ENCODE assay signal across 9 cellular contexts in the genomic region with DNA sequence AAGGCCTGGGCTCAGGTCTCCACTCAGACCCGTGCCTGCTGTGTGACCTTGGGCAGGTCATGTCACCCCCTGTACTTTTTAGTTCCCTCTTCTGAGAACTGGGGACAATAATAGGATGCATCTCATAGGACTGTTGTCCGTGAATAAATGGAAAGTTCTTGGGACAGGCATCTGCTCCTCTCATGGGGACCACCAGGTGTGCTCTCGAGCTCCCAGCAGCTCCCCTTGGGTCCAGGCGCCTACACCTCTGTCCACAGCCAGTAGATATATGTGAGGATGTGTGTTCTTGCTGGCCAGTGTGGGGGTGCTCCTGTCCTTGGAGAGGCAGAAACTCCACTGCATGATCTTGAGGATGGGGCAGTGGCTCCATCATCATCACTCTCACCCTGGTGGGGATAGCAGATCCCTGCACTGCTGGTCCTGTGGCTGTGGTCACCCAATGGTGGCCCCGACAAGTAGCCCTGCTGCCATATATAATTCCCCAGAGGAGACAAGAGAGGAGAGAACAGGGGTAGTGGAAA.
DNase-seq lines count a peak whose midpoint lies in the region; ATAC-seq and TF ChIP-seq lines count a peak whose summit lies in the region.
"Had no signal": no experiment of that assay in that cellular context is flagged by ENCODE, and none has a peak within 500 bp of the region (broad histone marks: within the 10 kb centered on the region; RNA-seq: fewer than 3 reads in every experiment).

No MANE protein-coding gene starts in this region.

- H3F3A ChIP-seq in OCI-LY1 (ENCODE audit: insufficient read depth, low read length) (no peaks in the 10 kb centered on the region), smooth muscle cell (ENCODE audit: low read depth) (no peaks in the 10 kb centered on the region)

- H3K4me3 ChIP-seq in heart right ventricle (no peak overlapping the region), OCI-LY1 (ENCODE audit: low read depth, low read length, poor library complexity, severe bottlenecking) (no peak overlapping the region), epithelial cell of proximal tubule (ENCODE audit: low read depth, low read length) (no peak overlapping the region), vagina (no peak overlapping the region), smooth muscle cell (no peak overlapping the region)

- H3K27ac ChIP-seq in heart right ventricle, result no peak overlapping the region
- H3K27ac ChIP-seq in OCI-LY1 (ENCODE audit: low read depth, low read length, poor library complexity, severe bottlenecking), result no peak overlapping the region
- H3K27ac ChIP-seq in vagina, result no peak overlapping the region
- no peak overlapping the region for H3K27ac ChIP-seq in smooth muscle cell (ENCODE audit: low read depth)

- TF ChIP-seq CTCF in heart right ventricle (IDR thresholded peaks at IDR 0.05) (no peak), OCI-LY1 (IDR thresholded peaks at IDR 0.05; ENCODE audit: low read length) (peak; percentile 27; the same call in 1 of the 2 replicates), epithelial cell of proximal tubule (conservative IDR thresholded peaks at IDR 0.05; ENCODE audit: low read depth, low read length) (peak; percentile 25), vagina (IDR thresholded peaks at IDR 0.05) (no peak), smooth muscle cell (IDR thresholded peaks at IDR 0.05; ENCODE audit: borderline replicate concordance, insufficient read depth, poor library complexity, severe bottlenecking) (no peak)

- DNase-seq in cardiac septum (ENCODE audit: low spot score), result peak; percentile 27
- DNase-seq in heart right ventricle, result no peak
- DNase-seq in epithelial cell of proximal tubule (ENCODE audit: low read depth), result no peak
- DNase-seq in vagina (ENCODE audit: extremely low spot score in 2 of 2), result peak; percentile 64 to 87
- DNase-seq in smooth muscle cell (lab: John Stamatoyannopoulos, UW; ENCODE audit: unreplicated experiment), result no peak
- DNase-seq in activated CD4-positive, alpha-beta T cell treated with anti-CD3 and anti-CD28 coated beads for 48 hours, result no peak
- DNase-seq: activated CD4-positive, alpha-beta T cell treated with anti-CD3 and anti-CD28 coated beads for 4 hours had no signal

- ATAC-seq in heart right ventricle (no peak), GM21381 (IDR thresholded peaks at IDR 0.05; ENCODE audit: unreplicated experiment) (no peak)

- 95% methylated on average over 5 of the region's 5 CpGs for WGBS in heart right ventricle, 2 donors
- WGBS in smooth muscle cell (ENCODE audit: low lambda C conversion rate), result 100% methylated on average over 5 of the region's 5 CpGs

- H3K4me2 ChIP-seq in OCI-LY1 (ENCODE audit: low read length) (no peak overlapping the region), smooth muscle cell (no peak overlapping the region)

- H2AFZ ChIP-seq in OCI-LY1 (ENCODE audit: low read length), result no peak overlapping the region
- H2AFZ ChIP-seq in smooth muscle cell (ENCODE audit: low read depth), result no peak overlapping the region

- H3K79me2 ChIP-seq in OCI-LY1 (ENCODE audit: insufficient read depth, low read length) (no peaks in the 10 kb centered on the region), smooth muscle cell (ENCODE audit: low read depth) (no peaks in the 10 kb centered on the region)

- H3K36me3 ChIP-seq in heart right ventricle (no peaks in the 10 kb centered on the region), OCI-LY1 (ENCODE audit: insufficient read depth, low read length) (no peaks in the 10 kb centered on the region), vagina (no peaks in the 10 kb centered on the region), smooth muscle cell (ENCODE audit: low read depth) (no peaks in the 10 kb centered on the region)

- H3K9me3 ChIP-seq in heart right ventricle (no peaks in the 10 kb centered on the region), OCI-LY1 (ENCODE audit: low read length) (no peaks in the 10 kb centered on the region), vagina (no peaks in the 10 kb centered on the region), smooth muscle cell (replicated peaks; ENCODE audit: low read depth) (no peaks in the 10 kb centered on the region)

- H4K20me1 ChIP-seq in OCI-LY1 (ENCODE audit: insufficient read depth, low read length) (no peaks in the 10 kb centered on the region), smooth muscle cell (ENCODE audit: low read depth) (no peaks in the 10 kb centered on the region)

- no peaks in the 10 kb centered on the region for H3K4me1 ChIP-seq in heart right ventricle
- no peaks in the 10 kb centered on the region for H3K4me1 ChIP-seq in OCI-LY1 (ENCODE audit: insufficient read depth, low read length, severe bottlenecking)
- peaks cover 6% of the 10 kb centered on the region for H3K4me1 ChIP-seq in vagina
- peaks cover 6% of the 10 kb centered on the region for H3K4me1 ChIP-seq in smooth muscle cell (ENCODE audit: low read depth)

- H3K9me2 ChIP-seq in OCI-LY1 (ENCODE audit: low read depth, low read length), result no peaks in the 10 kb centered on the region

- H3K9ac ChIP-seq in OCI-LY1 (ENCODE audit: low read length) (no peak overlapping the region), smooth muscle cell (ENCODE audit: low read depth) (no peak overlapping the region)

- TF ChIP-seq POLR2A in vagina (IDR thresholded peaks at IDR 0.05), result no peak

- peaks cover 0 to 42% (median 12%) of the 10 kb centered on the region in 7 donors for H3K27me3 ChIP-seq in heart right ventricle
- H3K27me3 ChIP-seq in OCI-LY1 (ENCODE audit: insufficient read depth, low read length), result no peaks in the 10 kb centered on the region
- no peaks in the 10 kb centered on the region for H3K27me3 ChIP-seq in vagina
- no peaks in the 10 kb centered on the region for H3K27me3 ChIP-seq in smooth muscle cell (ENCODE audit: low read depth)

- intact Hi-C loops in cardiac septum (cut with DNase I), result loop anchor here (10.0 kb wide), 1 partner anchor 781 kb away; no protein-coding TSS in a partner anchor
- intact Hi-C loops in heart right ventricle (cut with DNase I), result loop anchor here in 1 of 10 donors (10.0 kb wide), 1 partner anchor 621 kb away; no protein-coding TSS in a partner anchor
- intact Hi-C loops in vagina (cut with DNase I), result no loop called here

Comparison
In these comparisons a context has a peak if more than half of its experiments do, and no peak if none do; other contexts are left out.
1. DNase-seq: peak in cardiac septum (single experiment) and vagina (2 of 2); none in heart right ventricle (0 of 2), epithelial cell of proximal tubule (single experiment), smooth muscle cell (single experiment) and activated CD4-positive, alpha-beta T cell treated with anti-CD3 and anti-CD28 coated beads for 48 hours (single experiment).
2. CTCF ChIP-seq: peak in OCI-LY1 (single experiment) and epithelial cell of proximal tubule (single experiment); none in heart right ventricle (0 of 9), vagina (0 of 3) and smooth muscle cell (single experiment).